ENCODE assay signal across 1 cellular context in genomic region chr10:97686962-97687784, GRCh38.
TF ChIP-seq lines count a peak whose summit lies in the region.

A gene with protein sequence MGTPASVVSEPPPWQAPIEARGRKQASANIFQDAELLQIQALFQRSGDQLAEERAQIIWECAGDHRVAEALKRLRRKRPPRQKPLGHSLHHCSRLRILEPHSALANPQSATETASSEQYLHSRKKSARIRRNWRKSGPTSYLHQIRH (minus strand): TSS chr10:97687241. CDS start chr10:97679905, 7,336 bp downstream.

TF ChIP-seq in HepG2, 621 proteins besides CTCF, POLR2A, EP300 and RAD21 (continued from another document and continues in another):
- peak; percentile 67; the same call in 1 of the 2 replicates for TF ChIP-seq MIER3 (CRISPR knock-in tag; IDR thresholded peaks at IDR 0.05; ENCODE audit: borderline replicate concordance)
- peak; percentile 99 for TF ChIP-seq SP4 (CRISPR knock-in tag; IDR thresholded peaks at IDR 0.05)
- TF ChIP-seq, protein P1, sequence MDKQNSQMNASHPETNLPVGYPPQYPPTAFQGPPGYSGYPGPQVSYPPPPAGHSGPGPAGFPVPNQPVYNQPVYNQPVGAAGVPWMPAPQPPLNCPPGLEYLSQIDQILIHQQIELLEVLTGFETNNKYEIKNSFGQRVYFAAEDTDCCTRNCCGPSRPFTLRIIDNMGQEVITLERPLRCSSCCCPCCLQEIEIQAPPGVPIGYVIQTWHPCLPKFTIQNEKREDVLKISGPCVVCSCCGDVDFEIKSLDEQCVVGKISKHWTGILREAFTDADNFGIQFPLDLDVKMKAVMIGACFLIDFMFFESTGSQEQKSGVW (CRISPR knock-in tag; IDR thresholded peaks at IDR 0.05; ENCODE audit: borderline replicate concordance) = no peak
- TF ChIP-seq, protein P2, sequence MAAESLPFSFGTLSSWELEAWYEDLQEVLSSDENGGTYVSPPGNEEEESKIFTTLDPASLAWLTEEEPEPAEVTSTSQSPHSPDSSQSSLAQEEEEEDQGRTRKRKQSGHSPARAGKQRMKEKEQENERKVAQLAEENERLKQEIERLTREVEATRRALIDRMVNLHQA (CRISPR knock-in tag; IDR thresholded peaks at IDR 0.05) = no peak
- no peak for TF ChIP-seq KMT2A (CRISPR knock-in tag; IDR thresholded peaks at IDR 0.05)
- no peak for TF ChIP-seq ZNF570 (CRISPR knock-in tag; IDR thresholded peaks at IDR 0.05; ENCODE audit: borderline replicate concordance)
- TF ChIP-seq MATR3 (CRISPR knock-in tag; IDR thresholded peaks at IDR 0.05) = no peak
- TF ChIP-seq RFXANK (CRISPR knock-in tag; IDR thresholded peaks at IDR 0.05) = no peak
- TF ChIP-seq JUN (CRISPR knock-in tag; IDR thresholded peaks at IDR 0.05) = no peak; the same call in none of the 2 replicates
- TF ChIP-seq ZNF251 (CRISPR knock-in tag; IDR thresholded peaks at IDR 0.05) = 0 out of 2 replicates have a peak, but pooled peaks have one; percentile 52
- TF ChIP-seq MTA3 (CRISPR knock-in tag; IDR thresholded peaks at IDR 0.05) = no peak
- peak; percentile 94 for TF ChIP-seq HDAC1 (CRISPR knock-in tag; IDR thresholded peaks at IDR 0.05)
- peak; percentile 73 for TF ChIP-seq ZBTB7B (CRISPR knock-in tag; IDR thresholded peaks at IDR 0.05)
- peak; percentile 86; the same call in 1 of the 2 replicates for TF ChIP-seq ZNF747 (CRISPR knock-in tag; IDR thresholded peaks at IDR 0.05; ENCODE audit: borderline replicate concordance)
- TF ChIP-seq PRPF4 (IDR thresholded peaks at IDR 0.05; ENCODE audit: low read depth, low read length, poor library complexity, severe bottlenecking) = no peak
- TF ChIP-seq TBX2 (CRISPR knock-in tag; IDR thresholded peaks at IDR 0.05; ENCODE audit: borderline replicate concordance) = peak; percentile 94
- no peak for TF ChIP-seq ZNF569 (CRISPR knock-in tag; IDR thresholded peaks at IDR 0.05; ENCODE audit: borderline replicate concordance)
- no peak for TF ChIP-seq ZNF446 (CRISPR knock-in tag; IDR thresholded peaks at IDR 0.05)
- TF ChIP-seq, protein P3, sequence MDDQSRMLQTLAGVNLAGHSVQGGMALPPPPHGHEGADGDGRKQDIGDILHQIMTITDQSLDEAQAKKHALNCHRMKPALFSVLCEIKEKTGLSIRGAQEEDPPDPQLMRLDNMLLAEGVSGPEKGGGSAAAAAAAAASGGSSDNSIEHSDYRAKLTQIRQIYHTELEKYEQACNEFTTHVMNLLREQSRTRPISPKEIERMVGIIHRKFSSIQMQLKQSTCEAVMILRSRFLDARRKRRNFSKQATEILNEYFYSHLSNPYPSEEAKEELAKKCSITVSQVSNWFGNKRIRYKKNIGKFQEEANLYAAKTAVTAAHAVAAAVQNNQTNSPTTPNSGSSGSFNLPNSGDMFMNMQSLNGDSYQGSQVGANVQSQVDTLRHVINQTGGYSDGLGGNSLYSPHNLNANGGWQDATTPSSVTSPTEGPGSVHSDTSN (CRISPR knock-in tag; IDR thresholded peaks at IDR 0.05; ENCODE audit: borderline replicate concordance) = no peak
- TF ChIP-seq NFAT5 (CRISPR knock-in tag; IDR thresholded peaks at IDR 0.05) = peak; percentile 93
- TF ChIP-seq IRX3 (CRISPR knock-in tag; IDR thresholded peaks at IDR 0.05; ENCODE audit: borderline replicate concordance, low read depth) = 0 out of 2 replicates have a peak, but pooled peaks have one; percentile 25
- no peak; the same call in 1 of the 2 replicates for TF ChIP-seq ZNF670 (CRISPR knock-in tag; IDR thresholded peaks at IDR 0.05; ENCODE audit: borderline replicate concordance)
- TF ChIP-seq, protein P4, sequence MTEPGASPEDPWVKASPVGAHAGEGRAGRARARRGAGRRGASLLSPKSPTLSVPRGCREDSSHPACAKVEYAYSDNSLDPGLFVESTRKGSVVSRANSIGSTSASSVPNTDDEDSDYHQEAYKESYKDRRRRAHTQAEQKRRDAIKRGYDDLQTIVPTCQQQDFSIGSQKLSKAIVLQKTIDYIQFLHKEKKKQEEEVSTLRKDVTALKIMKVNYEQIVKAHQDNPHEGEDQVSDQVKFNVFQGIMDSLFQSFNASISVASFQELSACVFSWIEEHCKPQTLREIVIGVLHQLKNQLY (CRISPR knock-in tag; IDR thresholded peaks at IDR 0.05) = peak; percentile 98
- no peak for TF ChIP-seq ATAD3A (CRISPR knock-in tag; IDR thresholded peaks at IDR 0.05)
- TF ChIP-seq WIZ (CRISPR knock-in tag; IDR thresholded peaks at IDR 0.05) = peak; percentile 87; the same call in 1 of the 2 replicates
- TF ChIP-seq FOXC1 (CRISPR knock-in tag; IDR thresholded peaks at IDR 0.05; ENCODE audit: borderline replicate concordance) = peak; percentile 93
- peak; percentile 93 for TF ChIP-seq SMYD3 (CRISPR knock-in tag; IDR thresholded peaks at IDR 0.05)
- no peak for TF ChIP-seq PHB2 (IDR thresholded peaks at IDR 0.05; ENCODE audit: partially characterized antibody)
- no peak for TF ChIP-seq CCAR2 (optimal IDR thresholded peaks at IDR 0.05; ENCODE audit: low read depth, low read length)
- peak; percentile 47; the same call in 1 of the 2 replicates for TF ChIP-seq NR1H2 (CRISPR knock-in tag; IDR thresholded peaks at IDR 0.05; ENCODE audit: borderline replicate concordance, low read depth)
- TF ChIP-seq ZNF441 (CRISPR knock-in tag; IDR thresholded peaks at IDR 0.05; ENCODE audit: borderline replicate concordance) = 0 out of 2 replicates have a peak, but pooled peaks have one; percentile 38
- TF ChIP-seq, protein P5, sequence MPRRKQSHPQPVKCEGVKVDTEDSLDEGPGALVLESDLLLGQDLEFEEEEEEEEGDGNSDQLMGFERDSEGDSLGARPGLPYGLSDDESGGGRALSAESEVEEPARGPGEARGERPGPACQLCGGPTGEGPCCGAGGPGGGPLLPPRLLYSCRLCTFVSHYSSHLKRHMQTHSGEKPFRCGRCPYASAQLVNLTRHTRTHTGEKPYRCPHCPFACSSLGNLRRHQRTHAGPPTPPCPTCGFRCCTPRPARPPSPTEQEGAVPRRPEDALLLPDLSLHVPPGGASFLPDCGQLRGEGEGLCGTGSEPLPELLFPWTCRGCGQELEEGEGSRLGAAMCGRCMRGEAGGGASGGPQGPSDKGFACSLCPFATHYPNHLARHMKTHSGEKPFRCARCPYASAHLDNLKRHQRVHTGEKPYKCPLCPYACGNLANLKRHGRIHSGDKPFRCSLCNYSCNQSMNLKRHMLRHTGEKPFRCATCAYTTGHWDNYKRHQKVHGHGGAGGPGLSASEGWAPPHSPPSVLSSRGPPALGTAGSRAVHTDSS (CRISPR knock-in tag; conservative IDR thresholded peaks at IDR 0.05) = no peak
- TF ChIP-seq, protein P6, sequence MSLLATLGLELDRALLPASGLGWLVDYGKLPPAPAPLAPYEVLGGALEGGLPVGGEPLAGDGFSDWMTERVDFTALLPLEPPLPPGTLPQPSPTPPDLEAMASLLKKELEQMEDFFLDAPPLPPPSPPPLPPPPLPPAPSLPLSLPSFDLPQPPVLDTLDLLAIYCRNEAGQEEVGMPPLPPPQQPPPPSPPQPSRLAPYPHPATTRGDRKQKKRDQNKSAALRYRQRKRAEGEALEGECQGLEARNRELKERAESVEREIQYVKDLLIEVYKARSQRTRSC (CRISPR knock-in tag; IDR thresholded peaks at IDR 0.05; ENCODE audit: low read depth) = no peak; the same call in 1 of the 2 replicates
- no peak for TF ChIP-seq SNRNP70 (IDR thresholded peaks at IDR 0.05; ENCODE audit: low read depth, low read length)
- peak; percentile 58 for TF ChIP-seq SKI (IDR thresholded peaks at IDR 0.05; ENCODE audit: partially characterized antibody)
- TF ChIP-seq, protein P7, sequence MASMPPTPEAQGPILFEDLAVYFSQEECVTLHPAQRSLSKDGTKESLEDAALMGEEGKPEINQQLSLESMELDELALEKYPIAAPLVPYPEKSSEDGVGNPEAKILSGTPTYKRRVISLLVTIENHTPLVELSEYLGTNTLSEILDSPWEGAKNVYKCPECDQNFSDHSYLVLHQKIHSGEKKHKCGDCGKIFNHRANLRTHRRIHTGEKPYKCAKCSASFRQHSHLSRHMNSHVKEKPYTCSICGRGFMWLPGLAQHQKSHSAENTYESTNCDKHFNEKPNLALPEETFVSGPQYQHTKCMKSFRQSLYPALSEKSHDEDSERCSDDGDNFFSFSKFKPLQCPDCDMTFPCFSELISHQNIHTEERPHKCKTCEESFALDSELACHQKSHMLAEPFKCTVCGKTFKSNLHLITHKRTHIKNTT (CRISPR knock-in tag; IDR thresholded peaks at IDR 0.05) = no peak
- no peak; the same call in 1 of the 2 replicates for TF ChIP-seq REXO4 (CRISPR knock-in tag; IDR thresholded peaks at IDR 0.05; ENCODE audit: borderline replicate concordance)
- TF ChIP-seq SSRP1 (CRISPR knock-in tag; IDR thresholded peaks at IDR 0.05) = no peak
- TF ChIP-seq FOSL2 (CRISPR knock-in tag; IDR thresholded peaks at IDR 0.05) = peak; percentile 67; the same call in 1 of the 2 replicates
- no peak for TF ChIP-seq ZNF891 (CRISPR knock-in tag; IDR thresholded peaks at IDR 0.05)
- TF ChIP-seq TFAP4 (IDR thresholded peaks at IDR 0.05; ENCODE audit: borderline replicate concordance, low read depth) = peak; percentile 74; the same call in 1 of the 2 replicates
- TF ChIP-seq, protein P8, sequence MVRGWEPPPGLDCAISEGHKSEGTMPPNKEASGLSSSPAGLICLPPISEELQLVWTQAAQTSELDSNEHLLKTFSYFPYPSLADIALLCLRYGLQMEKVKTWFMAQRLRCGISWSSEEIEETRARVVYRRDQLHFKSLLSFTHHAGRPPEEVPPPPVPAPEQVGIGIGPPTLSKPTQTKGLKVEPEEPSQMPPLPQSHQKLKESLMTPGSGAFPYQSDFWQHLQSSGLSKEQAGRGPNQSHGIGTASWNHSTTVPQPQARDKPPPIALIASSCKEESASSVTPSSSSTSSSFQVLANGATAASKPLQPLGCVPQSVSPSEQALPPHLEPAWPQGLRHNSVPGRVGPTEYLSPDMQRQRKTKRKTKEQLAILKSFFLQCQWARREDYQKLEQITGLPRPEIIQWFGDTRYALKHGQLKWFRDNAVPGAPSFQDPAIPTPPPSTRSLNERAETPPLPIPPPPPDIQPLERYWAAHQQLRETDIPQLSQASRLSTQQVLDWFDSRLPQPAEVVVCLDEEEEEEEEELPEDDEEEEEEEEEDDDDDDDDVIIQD (CRISPR knock-in tag; IDR thresholded peaks at IDR 0.05; ENCODE audit: low read depth) = 0 out of 2 replicates have a peak, but pooled peaks have one; percentile 29
- peak; percentile 95 for TF ChIP-seq SAP130 (CRISPR knock-in tag; IDR thresholded peaks at IDR 0.05; ENCODE audit: low read depth)
- peak; percentile 73; the same call in 1 of the 2 replicates for TF ChIP-seq TP53 (CRISPR knock-in tag; conservative IDR thresholded peaks at IDR 0.05)
- peak; percentile 69 for TF ChIP-seq POGZ (CRISPR knock-in tag; IDR thresholded peaks at IDR 0.05)
- TF ChIP-seq KMT2B (CRISPR knock-in tag; IDR thresholded peaks at IDR 0.05) = peak; percentile 66; the same call in 1 of the 2 replicates
- TF ChIP-seq ZXDC (CRISPR knock-in tag; IDR thresholded peaks at IDR 0.05) = no peak
- peak; percentile 54 for TF ChIP-seq NR2C2 (CRISPR knock-in tag; IDR thresholded peaks at IDR 0.05; ENCODE audit: borderline replicate concordance)
- TF ChIP-seq ZNF501 (CRISPR knock-in tag; IDR thresholded peaks at IDR 0.05) = peak; percentile 78
